13 cellular contexts compared by ENCODE assay signal in genomic region chrX:1554469-1555210, GRCh38. TPM values are rescaled to one million over a fixed set of nuclear protein-coding genes. Genes with fewer than 3 reads are reported as not detected.
DNase-seq lines count a peak whose midpoint lies in the region; ATAC-seq and TF ChIP-seq lines count a peak whose summit lies in the region.
"Had no signal": no experiment of that assay in that cellular context is flagged by ENCODE, and none has a peak within 500 bp of the region (broad histone marks: within the 10 kb centered on the region; RNA-seq: fewer than 3 reads in every experiment).

No MANE protein-coding gene starts in this region.

- peak overlapping the region; percentile 62 for H3K4me3 Mint-ChIP-seq in activated naive CD4-positive, alpha-beta T cell treated with anti-CD3 and anti-CD28 coated beads, Interleukin-2, amount 50 U/mL, for 24 hours
- peak overlapping the region; percentile 33 to 49 for H3K4me3 Mint-ChIP-seq in stimulated activated naive B cell treated with anti-CD40 and anti-IgM and Interleukin-4, amounts not matched to agents 10 μg/mL and 1 μg/mL and 100 μg/mL, for 72 hours

- no peaks in the 10 kb centered on the region for H3K4me1 ChIP-seq in A673 (ENCODE audit: insufficient read depth, low read length, poor library complexity, severe bottlenecking)
- H3K4me1 ChIP-seq in prostate gland (replicated peaks): no peaks in the 10 kb centered on the region
- H3K4me1 ChIP-seq: left ventricle myocardium inferior had no signal

- H3K9me3 ChIP-seq in A673 (ENCODE audit: low read depth, low read length, poor library complexity, severe bottlenecking): no peaks in the 10 kb centered on the region
- no peaks in the 10 kb centered on the region for H3K9me3 ChIP-seq in prostate gland

- peak; percentile 22 for DNase-seq in UCSD-AML1 (lab: John Stamatoyannopoulos, UW; ENCODE audit: unreplicated experiment)
- DNase-seq in stimulated activated naive B cell treated with anti-CD40 and anti-IgM and Interleukin-4, amounts not matched to agents 10 μg/mL and 1 μg/mL and 100 μg/mL, for 72 hours: peak; percentile 57
- no peak for DNase-seq in NCI-H1694 (lab: John Stamatoyannopoulos, UW)
- no peak for DNase-seq in NCI-H510A treated with DMSO at 0.1 percent for 48 hours (lab: John Stamatoyannopoulos, UW)
- DNase-seq in A673 (ENCODE audit: low spot score): no peak
- no peak for DNase-seq in prostate gland (ENCODE audit: low spot score)
- DNase-seq: left ventricle myocardium inferior, NCI-H524 treated with DMSO at 0.1 percent for 48 hours, retina had no signal

- H3K27me3 Mint-ChIP-seq in activated naive CD4-positive, alpha-beta T cell treated with anti-CD3 and anti-CD28 coated beads, Interleukin-2, amount 50 U/mL, for 24 hours: no peaks in the 10 kb centered on the region
- H3K27me3 Mint-ChIP-seq in stimulated activated naive B cell treated with anti-CD40 and anti-IgM and Interleukin-4, amounts not matched to agents 10 μg/mL and 1 μg/mL and 100 μg/mL, for 72 hours: no peaks in the 10 kb centered on the region

- intact Hi-C loops in A673 (cut with micrococcal nuclease; ENCODE audit: unreplicated experiment): no loop called here
- intact Hi-C loops in prostate gland (cut with DNase I): no loop called here

- CTCF ChIA-PET in A673 (lab: Charles Lee): no interaction called here

- H3K36me3 ChIP-seq in A673 (ENCODE audit: insufficient read depth, low read length, poor library complexity, severe bottlenecking) (no peaks in the 10 kb centered on the region), prostate gland (no peaks in the 10 kb centered on the region)
- H3K36me3 ChIP-seq: left ventricle myocardium inferior had no signal

- POLR2A ChIA-PET in A673 (lab: Charles Lee; ENCODE audit: low non-redundant PET): no interaction called here

- no peaks in the 10 kb centered on the region for H3K27me3 ChIP-seq in A673 (replicated peaks; ENCODE audit: insufficient read depth, low read depth, low read length, poor library complexity)
- no peaks in the 10 kb centered on the region for H3K27me3 ChIP-seq in prostate gland (replicated peaks; ENCODE audit: insufficient read depth)

- H3K9me3 Mint-ChIP-seq in activated naive CD4-positive, alpha-beta T cell treated with anti-CD3 and anti-CD28 coated beads, Interleukin-2, amount 50 U/mL, for 24 hours: peaks cover 14% of the 10 kb centered on the region
- peaks cover 16 to 17% of the 10 kb centered on the region in 2 donors for H3K9me3 Mint-ChIP-seq in stimulated activated naive B cell treated with anti-CD40 and anti-IgM and Interleukin-4, amounts not matched to agents 10 μg/mL and 1 μg/mL and 100 μg/mL, for 72 hours

- WGBS in prostate gland: 82% methylated on average over 19 of the region's 19 CpGs

- peak overlapping the region; percentile 87 for H3K27ac Mint-ChIP-seq in activated naive CD4-positive, alpha-beta T cell treated with anti-CD3 and anti-CD28 coated beads, Interleukin-2, amount 50 U/mL, for 24 hours
- peak overlapping the region; percentile 85 for H3K27ac Mint-ChIP-seq in stimulated activated naive B cell treated with anti-CD40 and anti-IgM and Interleukin-4, amounts not matched to agents 10 μg/mL and 1 μg/mL and 100 μg/mL, for 72 hours

- TF ChIP-seq CTCF in A673 (conservative IDR thresholded peaks at IDR 0.05; ENCODE audit: low read depth, low read length): no peak
- TF ChIP-seq CTCF in prostate gland (IDR thresholded peaks at IDR 0.05): no peak

- H3K4me1 Mint-ChIP-seq in activated naive CD4-positive, alpha-beta T cell treated with anti-CD3 and anti-CD28 coated beads, Interleukin-2, amount 50 U/mL, for 24 hours: peaks cover 69% of the 10 kb centered on the region
- peaks cover 33 to 50% of the 10 kb centered on the region in 2 donors for H3K4me1 Mint-ChIP-seq in stimulated activated naive B cell treated with anti-CD40 and anti-IgM and Interleukin-4, amounts not matched to agents 10 μg/mL and 1 μg/mL and 100 μg/mL, for 72 hours

- H3K4me3 ChIP-seq in A673 (ENCODE audit: low read depth, low read length, poor library complexity, severe bottlenecking) (no peak overlapping the region), prostate gland (no peak overlapping the region)
- H3K4me3 ChIP-seq: left ventricle myocardium inferior had no signal

- peak; percentile 49 for ATAC-seq in HG03025 (IDR thresholded peaks at IDR 0.05; ENCODE audit: low FRiP score, unreplicated experiment)
- ATAC-seq in stimulated activated naive B cell treated with anti-CD40 and anti-IgM and Interleukin-4, amounts not matched to agents 10 μg/mL and 1 μg/mL and 100 μg/mL, for 72 hours (replicated peaks): peak; percentile 95 to 97
- ATAC-seq: HepG2 had no signal

- H3K27ac ChIP-seq in A673 (ENCODE audit: low read depth, low read length, poor library complexity, severe bottlenecking) (no peak overlapping the region), prostate gland (no peak overlapping the region)
- H3K27ac ChIP-seq: left ventricle myocardium inferior had no signal

- no TSS peak for BruUV-seq in A673 (replicated peaks; lab: Mats Ljungman, UMichigan)

- TF ChIP-seq POLR2A in prostate gland (IDR thresholded peaks at IDR 0.05): no peak

- H3K36me3 Mint-ChIP-seq in activated naive CD4-positive, alpha-beta T cell treated with anti-CD3 and anti-CD28 coated beads, Interleukin-2, amount 50 U/mL, for 24 hours: peaks cover 14% of the 10 kb centered on the region
- peaks cover 8 to 21% of the 10 kb centered on the region in 2 donors for H3K36me3 Mint-ChIP-seq in stimulated activated naive B cell treated with anti-CD40 and anti-IgM and Interleukin-4, amounts not matched to agents 10 μg/mL and 1 μg/mL and 100 μg/mL, for 72 hours

RNA-seq across cellular contexts. Expression of gene P2RY8, which starts 17.7 kb away (rescaled TPM):
- total RNA-seq in A673 (2021) (not detected in 2 replicates), prostate gland (1 to 10 TPM in 1 of 2 donors, under 1 TPM in 1; 0.59 to 1.8 TPM)
- total RNA-seq: bronchial epithelial cell had no signal

RNA-seq across cellular contexts. Expression of gene AKAP17A, which starts 36.8 kb away (rescaled TPM):
- total RNA-seq in A673 (2021) (39.7 TPM in 2 replicates), prostate gland (10 to 100 TPM; 45.5 to 97.7 TPM)

Comparison
In these comparisons a context has a peak if more than half of its experiments do, and no peak if none do; other contexts are left out.
1. DNase-seq: peak in UCSD-AML1 (single experiment) and stimulated activated naive B cell treated with anti-CD40 and anti-IgM and Interleukin-4, amounts not matched to agents 10 μg/mL and 1 μg/mL and 100 μg/mL, for 72 hours (single experiment); none in NCI-H1694 (single experiment), NCI-H510A treated with DMSO at 0.1 percent for 48 hours (single experiment), A673 (single experiment) and prostate gland (single experiment).